ENCODE assay signal across 17 cellular contexts in the genomic region with DNA sequence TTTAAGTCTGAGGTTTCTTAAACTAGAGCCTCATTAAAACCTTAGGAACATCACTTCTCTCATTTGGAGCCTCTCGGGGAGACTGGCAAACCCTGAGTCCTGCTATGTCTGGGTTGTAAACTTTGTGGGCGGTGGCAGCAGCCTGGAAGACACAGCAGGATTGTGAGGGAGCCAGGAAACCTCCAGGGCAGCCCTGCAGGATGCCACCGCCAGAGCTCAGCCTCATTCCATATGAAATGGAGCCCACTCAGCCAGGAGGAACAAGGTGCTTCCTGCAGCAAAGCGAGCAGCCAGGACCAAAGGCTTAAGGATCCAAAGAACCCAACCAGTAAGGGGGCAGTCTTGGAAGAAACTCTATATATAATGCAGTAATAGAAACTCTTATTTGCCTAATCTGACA. TPM values are rescaled to one million over a fixed set of nuclear protein-coding genes. Genes with fewer than 3 reads are reported as not detected.
DNase-seq lines count a peak whose midpoint lies in the region; ATAC-seq and TF ChIP-seq lines count a peak whose summit lies in the region.
"Had no signal": no experiment of that assay in that cellular context is flagged by ENCODE, and none has a peak within 500 bp of the region (broad histone marks: within the 10 kb centered on the region; RNA-seq: fewer than 3 reads in every experiment).

No MANE protein-coding gene starts in this region.

- H3K4me3 ChIP-seq in GM23338, result no peak overlapping the region
- H3K4me3 ChIP-seq: A549, BLaER1, GM12878 had no signal

- H4K20me1 ChIP-seq in GM23338 (replicated peaks; ENCODE audit: insufficient read depth), result no peaks in the 10 kb centered on the region
- H4K20me1 ChIP-seq: BLaER1 had no signal

- peaks cover 3% of the 10 kb centered on the region; the same call in 1 of the 2 replicates for H3K4me1 ChIP-seq in GM23338 (ENCODE audit: insufficient read depth)
- H3K4me1 ChIP-seq: A549, BLaER1 had no signal

- H3K9me2 ChIP-seq in GM23338 (ENCODE audit: insufficient read depth), result no peaks in the 10 kb centered on the region

- H3K36me3 ChIP-seq in GM23338 (ENCODE audit: insufficient read depth), result no peaks in the 10 kb centered on the region
- H3K36me3 ChIP-seq: BLaER1 had no signal

- H3K9me3 Mint-ChIP-seq in GM23338, result peaks cover 6% of the 10 kb centered on the region
- H3K9me3 Mint-ChIP-seq in WTC11, result peaks cover 31% of the 10 kb centered on the region
- H3K9me3 Mint-ChIP-seq in naive thymus-derived CD8-positive, alpha-beta T cell, result peaks cover 0 to 2% (median 0%) of the 10 kb centered on the region in 9 donors
- H3K9me3 Mint-ChIP-seq: HFFc6 had no signal

- H3K36me3 Mint-ChIP-seq in GM23338 (ENCODE audit: low read depth) (peaks cover 10% of the 10 kb centered on the region), WTC11 (0 out of 2 replicates have a peak, but pooled peaks cover 2% of the 10 kb centered on the region)
- peaks cover 0 to 11% (median 10%) of the 10 kb centered on the region in 3 donors for H3K36me3 Mint-ChIP-seq in naive thymus-derived CD8-positive, alpha-beta T cell

- 0 out of 2 replicates have a peak overlapping the region, but pooled peaks have one; percentile 37 for H3K4me2 ChIP-seq in GM23338
- H3K4me2 ChIP-seq: A549, BLaER1 had no signal

- CTCF ChIA-PET in WTC11 (lab: Charles Lee), result interaction anchor here (1.1 to 1.3 kb wide), 2 partner anchors 12 to 41 kb away, joined by 4 to 6 read pairs; no protein-coding TSS in a partner anchor

- H3F3A ChIP-seq in GM23338 (replicated peaks; ENCODE audit: low read depth), result no peaks in the 10 kb centered on the region

- no peaks in the 10 kb centered on the region for H3K27me3 ChIP-seq in GM23338 (ENCODE audit: insufficient read depth)
- H3K27me3 ChIP-seq: BLaER1 had no signal

- ATAC-seq in GM23338, result peak; percentile 81
- peak; percentile 77 for ATAC-seq in WTC11
- ATAC-seq in naive thymus-derived CD8-positive, alpha-beta T cell, result no peak
- ATAC-seq in GM21390 (IDR thresholded peaks at IDR 0.05; ENCODE audit: unreplicated experiment), result no peak
- ATAC-seq in Right ventricle myocardium superior (ENCODE audit: poor library complexity), result no peak
- ATAC-seq: A549, GM12878, HepG2 had no signal

- H3K27me3 Mint-ChIP-seq in GM23338 (ENCODE audit: insufficient read depth, low read depth, poor library complexity), result peaks cover 2% of the 10 kb centered on the region
- H3K27me3 Mint-ChIP-seq in WTC11 (ENCODE audit: low read depth), result no peaks in the 10 kb centered on the region
- H3K27me3 Mint-ChIP-seq in naive thymus-derived CD8-positive, alpha-beta T cell, result no peaks in the 10 kb centered on the region
- H3K27me3 Mint-ChIP-seq: CD8-positive, alpha-beta memory T cell had no signal

- H3K79me2 ChIP-seq in GM23338 (replicated peaks; ENCODE audit: insufficient read depth), result no peaks in the 10 kb centered on the region

- DNase-seq in GM23338 (ENCODE audit: low spot score), result peak; percentile 55
- DNase-seq in NCI-H146 treated with DMSO at 0.1 percent for 48 hours (lab: John Stamatoyannopoulos, UW; ENCODE audit: unreplicated experiment), result peak; percentile 59
- DNase-seq in WTC11 (ENCODE audit: low spot score), result peak; percentile 15
- DNase-seq in naive thymus-derived CD8-positive, alpha-beta T cell, result no peak
- DNase-seq in NCI-H1436 (lab: John Stamatoyannopoulos, UW), result no peak
- DNase-seq in Right ventricle myocardium superior, result no peak
- DNase-seq: AML-193; CD8-positive, alpha-beta memory T cell; GOT3; HCEC 1CT; HFFc6 had no signal

- intact Hi-C loops in Right ventricle myocardium superior (cut with DNase I), result no loop called here

- no peak overlapping the region for H3K27ac ChIP-seq in GM23338 (ENCODE audit: low read depth)
- H3K27ac ChIP-seq: A549, BLaER1 had no signal

- no peak overlapping the region for H2AFZ ChIP-seq in GM23338

- H3K27ac Mint-ChIP-seq in GM23338, result 0 out of 2 replicates have a peak overlapping the region, but pooled peaks have one; percentile 52
- no peak overlapping the region for H3K27ac Mint-ChIP-seq in WTC11
- H3K27ac Mint-ChIP-seq in naive thymus-derived CD8-positive, alpha-beta T cell, result no peak overlapping the region
- H3K27ac Mint-ChIP-seq: CD8-positive, alpha-beta memory T cell; HFFc6 had no signal

- POLR2A ChIA-PET in WTC11 (lab: Charles Lee), result no interaction called here
- POLR2A ChIA-PET in naive thymus-derived CD8-positive, alpha-beta T cell (lab: Charles Lee), result no interaction called here

- H3K4me1 Mint-ChIP-seq in GM23338 (peaks cover 14% of the 10 kb centered on the region), WTC11 (peaks cover 13% of the 10 kb centered on the region)
- H3K4me1 Mint-ChIP-seq in naive thymus-derived CD8-positive, alpha-beta T cell, result no peaks in the 10 kb centered on the region
- H3K4me1 Mint-ChIP-seq: CD8-positive, alpha-beta memory T cell had no signal

- H3K4me3 Mint-ChIP-seq in GM23338, result no peak overlapping the region
- no peak overlapping the region for H3K4me3 Mint-ChIP-seq in WTC11
- no peak overlapping the region for H3K4me3 Mint-ChIP-seq in naive thymus-derived CD8-positive, alpha-beta T cell
- H3K4me3 Mint-ChIP-seq: CD8-positive, alpha-beta memory T cell; HFFc6 had no signal

- TF ChIP-seq CTCF in GM23338 (conservative IDR thresholded peaks at IDR 0.05; ENCODE audit: low read depth in 2 of 2), result no peak
- no peak for TF ChIP-seq CTCF in WTC11 (IDR thresholded peaks at IDR 0.05)

TF ChIP-seq in GM23338, 12 proteins besides CTCF, POLR2A, EP300 and RAD21:
- TF ChIP-seq EZH2 (IDR thresholded peaks at IDR 0.05; ENCODE audit: low read depth, unreplicated experiment) (no peak), CREB1 (CRISPR knock-in tag; IDR thresholded peaks at IDR 0.05; ENCODE audit: low read depth) (no peak), NANOG (IDR thresholded peaks at IDR 0.05; ENCODE audit: borderline replicate concordance) (no peak), JUNB (IDR thresholded peaks at IDR 0.05; ENCODE audit: unreplicated experiment) (no peak), EZH2phosphoT487 (IDR thresholded peaks at IDR 0.05; ENCODE audit: unreplicated experiment) (no peak)
- TF ChIP-seq, protein P1, sequence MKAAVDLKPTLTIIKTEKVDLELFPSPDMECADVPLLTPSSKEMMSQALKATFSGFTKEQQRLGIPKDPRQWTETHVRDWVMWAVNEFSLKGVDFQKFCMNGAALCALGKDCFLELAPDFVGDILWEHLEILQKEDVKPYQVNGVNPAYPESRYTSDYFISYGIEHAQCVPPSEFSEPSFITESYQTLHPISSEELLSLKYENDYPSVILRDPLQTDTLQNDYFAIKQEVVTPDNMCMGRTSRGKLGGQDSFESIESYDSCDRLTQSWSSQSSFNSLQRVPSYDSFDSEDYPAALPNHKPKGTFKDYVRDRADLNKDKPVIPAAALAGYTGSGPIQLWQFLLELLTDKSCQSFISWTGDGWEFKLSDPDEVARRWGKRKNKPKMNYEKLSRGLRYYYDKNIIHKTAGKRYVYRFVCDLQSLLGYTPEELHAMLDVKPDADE (IDR thresholded peaks at IDR 0.05), result no peak
TF ChIP-seq in GM23338: peak in this region for 0.

TF ChIP-seq in WTC11, 78 proteins besides CTCF, POLR2A, EP300 and RAD21:
- TF ChIP-seq, protein P2, sequence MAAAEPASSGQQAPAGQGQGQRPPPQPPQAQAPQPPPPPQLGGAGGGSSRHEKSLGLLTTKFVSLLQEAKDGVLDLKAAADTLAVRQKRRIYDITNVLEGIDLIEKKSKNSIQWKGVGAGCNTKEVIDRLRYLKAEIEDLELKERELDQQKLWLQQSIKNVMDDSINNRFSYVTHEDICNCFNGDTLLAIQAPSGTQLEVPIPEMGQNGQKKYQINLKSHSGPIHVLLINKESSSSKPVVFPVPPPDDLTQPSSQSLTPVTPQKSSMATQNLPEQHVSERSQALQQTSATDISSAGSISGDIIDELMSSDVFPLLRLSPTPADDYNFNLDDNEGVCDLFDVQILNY (CRISPR knock-in tag; IDR thresholded peaks at IDR 0.05), result no peak
- peak; percentile 92 for TF ChIP-seq ZNF423 (CRISPR knock-in tag; IDR thresholded peaks at IDR 0.05)

RNA-seq across cellular contexts. Expression of a gene that starts 37.9 kb away (rescaled TPM):
- total RNA-seq in GM23338 (2014; rRNA removed; shearing (Covaris generic)), result 0.21 TPM in 1 of 2 replicates, not detected in the other
- 0.94 and 1.7 TPM in 2 replicates for polyA plus RNA-seq in GM23338 (2016; fragmentation: Nextera tagmentation; extraction: Ambion mirVana)
- total RNA-seq in WTC11 (2021) (0.50 to 0.78 TPM (median 0.69 TPM) in 3 replicates), Right ventricle myocardium superior (4.9 TPM)
- 10 to 100 TPM; 11.4 to 12.6 TPM for total RNA-seq in naive thymus-derived CD8-positive, alpha-beta T cell
- 10 to 100 TPM; 15.8 to 19.3 (median 19.1) TPM for polyA plus RNA-seq in naive thymus-derived CD8-positive, alpha-beta T cell

RNA-seq across cellular contexts. Expression of a gene that starts 46.8 kb away (rescaled TPM):
- total RNA-seq in GM23338 (2014; rRNA removed; shearing (Covaris generic)), result 1.2 and 2.6 TPM in 2 replicates
- 0.47 and 0.64 TPM in 2 replicates for polyA plus RNA-seq in GM23338 (2016; fragmentation: Nextera tagmentation; extraction: Ambion mirVana)
- total RNA-seq in WTC11 (2021), result 0.89 to 1.4 TPM (median 1.0 TPM) in 3 replicates
- under 1 TPM; 0.52 to 0.74 TPM for total RNA-seq in naive thymus-derived CD8-positive, alpha-beta T cell
- polyA plus RNA-seq in naive thymus-derived CD8-positive, alpha-beta T cell, result under 1 TPM in 1 of 3 donors, not detected in 2; 0.08 TPM
- total RNA-seq in Right ventricle myocardium superior, result 93.2 TPM
- total RNA-seq: G401 had no signal

Comparison
In these comparisons a context has a peak if more than half of its experiments do, and no peak if none do; other contexts are left out.
1. ATAC-seq: peak in GM23338 (single experiment) and WTC11 (single experiment); none in naive thymus-derived CD8-positive, alpha-beta T cell (0 of 2), GM21390 (single experiment) and Right ventricle myocardium superior (single experiment).
2. DNase-seq: peak in GM23338 (single experiment), NCI-H146 treated with DMSO at 0.1 percent for 48 hours (single experiment) and WTC11 (single experiment); none in naive thymus-derived CD8-positive, alpha-beta T cell (0 of 10), NCI-H1436 (single experiment) and Right ventricle myocardium superior (single experiment).
3. RNA of a gene that starts 46.8 kb away (total RNA-seq): 93.2 TPM in Right ventricle myocardium superior (single experiment); 0.89 to 1.4 TPM in WTC11, 1.2 to 2.6 TPM in GM23338 and 0.52 to 0.74 TPM in naive thymus-derived CD8-positive, alpha-beta T cell; every median in the first group is over 10 times any median in the second.